Comparison of ENCODE assay signal across 22 cellular contexts in genomic region chr19:747432-748273, GRCh38. TPM values are rescaled to one million over a fixed set of nuclear protein-coding genes. Genes with fewer than 3 reads are reported as not detected.
DNase-seq lines count a peak whose midpoint lies in the region; ATAC-seq, FAIRE-seq and TF ChIP-seq lines count a peak whose summit lies in the region.
"Had no signal": no experiment of that assay in that cellular context is flagged by ENCODE, and none has a peak within 500 bp of the region (broad histone marks: within the 10 kb centered on the region; RNA-seq: fewer than 3 reads in every experiment).

No MANE protein-coding gene starts in this region.

- H3K27me3 ChIP-seq in MM.1S (replicated peaks; ENCODE audit: insufficient read depth, low read length) (peaks cover 86% of the 10 kb centered on the region), H1 (replicated peaks in 1 of 4; ENCODE audit: control insufficient read depth in 3 of 4, extremely low read depth in 1 of 4, insufficient read depth in 3 of 4, low read length in 3 of 4) (no peaks in the 10 kb centered on the region), small intestine (ENCODE audit: control insufficient read depth in 2 of 2, insufficient read depth in 2 of 2, low read length in 2 of 2) (no peaks in the 10 kb centered on the region)

- H3K14ac ChIP-seq in H1 (ENCODE audit: insufficient read length) = no peak overlapping the region

- no peak for TF ChIP-seq POLR2A in H1 (IDR thresholded peaks at IDR 0.05; ENCODE audit: control extremely low read depth in 1 of 2, low read depth in 2 of 2, low read length in 2 of 2)

- H3K9me2 ChIP-seq in MM.1S (replicated peaks; ENCODE audit: insufficient read depth, low read length) = no peaks in the 10 kb centered on the region
- H3K9me2 ChIP-seq: SK-N-SH had no signal

- no peak overlapping the region for H4K91ac ChIP-seq in H1 (replicated peaks; ENCODE audit: insufficient read length, low read length)

- peak overlapping the region; percentile 71; the same call in 1 of the 2 replicates for H2BK5ac ChIP-seq in H1 (ENCODE audit: low read depth, low read length)

- H2BK120ac ChIP-seq in H1 (replicated peaks; ENCODE audit: low read depth, low read length) = no peak overlapping the region

- POLR2A ChIA-PET in H1 (lab: Charles Lee; ENCODE audit: partially characterized antibody) = interaction anchor here (1.3 kb wide), 1 partner anchor 279 kb away, joined by 3 read pairs; the partner anchor contains the start of gene CNN2

- DNase-seq in MM.1S (peak; percentile 4), H1 (ENCODE audit: low read depth in 1 of 2, low spot score in 2 of 2) (no peak), small intestine (no peak), NCI-H510A treated with DMSO at 0.1 percent for 48 hours (lab: John Stamatoyannopoulos, UW) (no peak)
- DNase-seq: AML-193, DND-41, GM23248, HCEC 1CT, KG1, MV-4-11, NCI-H1694 treated with DMSO at 0.1 percent for 48 hours, NCI-H2227 treated with DMSO at 0.1 percent for 48 hours, NCI-H524, NCI-H82, OCI-M1, SHP77 treated with DMSO at 0.1 percent for 48 hours had no signal

- no peak overlapping the region for H2BK15ac ChIP-seq in H1 (ENCODE audit: low read length)

- H4K20me1 ChIP-seq in MM.1S (ENCODE audit: insufficient read depth, low read length) = no peaks in the 10 kb centered on the region
- peaks cover 0 to 1% of the 10 kb centered on the region in 2 experiments for H4K20me1 ChIP-seq in H1 (replicated peaks in 1 of 2; ENCODE audit: control insufficient read depth in 1 of 2, insufficient read depth in 2 of 2, low read length in 2 of 2)

- no peaks in the 10 kb centered on the region for H3F3A ChIP-seq in MM.1S (ENCODE audit: insufficient read depth, low read length)

- H3K56ac ChIP-seq in H1 (replicated peaks; ENCODE audit: insufficient read length, low read depth, low read length) = no peak overlapping the region

- no peak overlapping the region for H2BK12ac ChIP-seq in H1 (ENCODE audit: low read depth, low read length)

- no peak overlapping the region for H3K4ac ChIP-seq in H1 (replicated peaks; ENCODE audit: insufficient read length, low read depth, low read length)

- H4K5ac ChIP-seq in H1 (ENCODE audit: insufficient read length, low read depth, low read length) = no peak overlapping the region

- no peak for TF ChIP-seq EP300 in H1 (IDR thresholded peaks at IDR 0.05; ENCODE audit: borderline replicate concordance in 1 of 2, low read depth in 2 of 2, low read length in 2 of 2)

- no peaks in the 10 kb centered on the region for H3K9me3 ChIP-seq in MM.1S (replicated peaks; ENCODE audit: insufficient read depth, low read length)
- peaks cover 5 to 14% of the 10 kb centered on the region in 2 experiments; a peak in 2 of 4 replicates for H3K9me3 ChIP-seq in H1 (ENCODE audit: insufficient read depth in 2 of 2, low read depth in 1 of 2, low read length in 1 of 2)
- H3K9me3 ChIP-seq in small intestine (ENCODE audit: control insufficient read depth, low read depth) = no peaks in the 10 kb centered on the region
- H3K9me3 ChIP-seq: SK-N-SH had no signal

- H2AK5ac ChIP-seq in H1 (ENCODE audit: low read depth, low read length) = no peak overlapping the region

- H3K36me3 ChIP-seq in MM.1S (replicated peaks; ENCODE audit: insufficient read depth, low read length) (no peaks in the 10 kb centered on the region), H1 (ENCODE audit: control insufficient read depth in 2 of 4, insufficient read depth in 4 of 4, low read length in 3 of 4) (no peaks in the 10 kb centered on the region), small intestine (ENCODE audit: control insufficient read depth in 2 of 2, insufficient read depth in 2 of 2, low read length in 2 of 2) (no peaks in the 10 kb centered on the region)

- TF ChIP-seq RAD21 in H1 (IDR thresholded peaks at IDR 0.05 in 1 of 2, conservative IDR thresholded peaks at IDR 0.05 in 1 of 2; ENCODE audit: low read depth in 2 of 2, low read length in 2 of 2) = no peak

- no peak overlapping the region for H3K9ac ChIP-seq in MM.1S (ENCODE audit: low read length)
- no peak overlapping the region for H3K9ac ChIP-seq in H1 (replicated peaks in 1 of 4; ENCODE audit: extremely low read depth in 1 of 4, low read depth in 3 of 4, low read length in 3 of 4)
- H3K9ac ChIP-seq: GM23248, SK-N-SH had no signal

- no peak overlapping the region for H2BK20ac ChIP-seq in H1 (ENCODE audit: low read length)

- no peak for TF ChIP-seq CTCF in MM.1S (IDR thresholded peaks at IDR 0.05; ENCODE audit: low read length)
- no peak for TF ChIP-seq CTCF in H1 (IDR thresholded peaks at IDR 0.05; ENCODE audit: control extremely low read depth in 1 of 3, insufficient read depth in 1 of 3, low read depth in 1 of 3, low read length in 3 of 3)

- no peaks in the 10 kb centered on the region for H3K79me2 ChIP-seq in MM.1S (ENCODE audit: low read length)
- no peaks in the 10 kb centered on the region for H3K79me2 ChIP-seq in H1 (ENCODE audit: control insufficient read depth in 1 of 2, insufficient read depth in 2 of 2, low read length in 2 of 2)

- FAIRE-seq in H1 (lab: Jason Lieb, UNC) (no peak), small intestine (lab: Jason Lieb, UNC) (no peak)

- H2AFZ ChIP-seq in MM.1S (ENCODE audit: low read length) (peak overlapping the region; percentile 30), H1 (ENCODE audit: low read length) (no peak overlapping the region)
- H2AFZ ChIP-seq: GM23248 had no signal

- CTCF ChIA-PET in H1 (lab: Charles Lee; ENCODE audit: partially characterized antibody) = no interaction called here

- H3K23me2 ChIP-seq in H1 (ENCODE audit: low read depth, low read length) = no peaks in the 10 kb centered on the region

- H3K27ac ChIP-seq in MM.1S (ENCODE audit: low read length) (no peak overlapping the region), H1 (ENCODE audit: low read depth, low read length) (no peak overlapping the region), small intestine (ENCODE audit: low read depth in 1 of 2, low read length in 1 of 2) (peak overlapping the region; percentile 60 to 100)
- H3K27ac ChIP-seq: GM23248 had no signal

- 91% methylated on average over 22 of the region's 28 CpGs; no CpG with 5 or more reads in 1 of the 2 experiments for WGBS in H1 (ENCODE audit: extremely low coverage in 1 of 2, insufficient coverage in 1 of 2, insufficient read length in 1 of 2, insufficient replicate concordance in 2 of 2, low coverage in 1 of 2, low lambda C conversion rate in 2 of 2, missing lambda C conversion rate in 1 of 2), 2 experiments
- 57 to 85% (median 76%) methylated on average over 25 to 28 of the region's 28 CpGs for WGBS in small intestine, 3 donors

- H3K4me2 ChIP-seq in MM.1S (ENCODE audit: low read depth, low read length) (peak overlapping the region; percentile 14; the same call in 1 of the 2 replicates), H1 (ENCODE audit: insufficient read depth in 1 of 2, low read depth in 2 of 2, low read length in 2 of 2) (no peak overlapping the region)
- H3K4me2 ChIP-seq: SK-N-SH had no signal

- ATAC-seq in GM19324 (IDR thresholded peaks at IDR 0.05; ENCODE audit: low FRiP score, unreplicated experiment) = no peak
- ATAC-seq in HG03469 (IDR thresholded peaks at IDR 0.05; ENCODE audit: unreplicated experiment) = no peak

- no peak overlapping the region for H3K23ac ChIP-seq in H1 (ENCODE audit: insufficient read length)

- no peaks in the 10 kb centered on the region for H3K79me1 ChIP-seq in H1 (ENCODE audit: low read depth, low read length)

- H3K4me1 ChIP-seq in MM.1S (ENCODE audit: low read length) (no peaks in the 10 kb centered on the region; the same call in 1 of the 2 replicates), H1 (replicated peaks in 1 of 4; ENCODE audit: control insufficient read depth in 3 of 4, insufficient read depth in 4 of 4, low read length in 3 of 4) (peaks cover 0 to 5% (median 3%) of the 10 kb centered on the region in 4 experiments; a peak in 3 of 7 replicates), small intestine (ENCODE audit: control insufficient read depth in 2 of 2, insufficient read depth in 1 of 2, low read depth in 1 of 2, low read length in 1 of 2) (peaks cover 0 to 3% of the 10 kb centered on the region in 2 donors)

- no peak overlapping the region for H3K4me3 ChIP-seq in MM.1S (ENCODE audit: low read length)
- no peak overlapping the region for H3K4me3 ChIP-seq in H1 (ENCODE audit: extremely low read depth in 1 of 4, insufficient read depth in 2 of 4, low read depth in 3 of 4, low read length in 4 of 4)
- H3K4me3 ChIP-seq in small intestine (ENCODE audit: low read depth in 1 of 2, low read length in 2 of 2) = peak overlapping the region in 1 of 2 donors; percentile 77
- H3K4me3 ChIP-seq: GM23248 had no signal

- no peak overlapping the region for H4K8ac ChIP-seq in H1 (ENCODE audit: extremely low read depth, insufficient read depth, low read length)

- no peak overlapping the region for H3K18ac ChIP-seq in H1 (ENCODE audit: extremely low read depth, low read length)

RNA-seq across cellular contexts. Expression of gene MISP, which starts 3.3 kb away (rescaled TPM):
- total RNA-seq in H1 (2021; fragmentation: NEBNext Ultra II Directional; extraction: Animal tissue kit (Norgen Biotek cat#: 25700)) = 0.43 and 0.54 TPM in 2 replicates
- polyA plus RNA-seq in H1 (2011; rRNA removed) (0.45 and 0.52 TPM in 2 replicates), small intestine (100 to 1,000 TPM; 189 to 644 (median 550) TPM)
- polyA plus RNA-seq in H1 (2011; cell fraction: cytosol; rRNA removed) = 0.45 TPM
- 0.77 TPM for polyA plus RNA-seq in H1 (2011; cell fraction: nucleus; rRNA removed)
- 0.35 to 0.93 TPM (median 0.72 TPM) in 4 replicates for polyA plus RNA-seq in H1 (2012, experiment 1 of 2)
- 0.84 TPM for polyA plus RNA-seq in H1 (2012, experiment 2 of 2)
- 0.26 TPM for polyA plus RNA-seq in H1 (2013, experiment 1 of 2)
- 0.39 TPM for polyA plus RNA-seq in H1 (2013, experiment 2 of 2)
- polyA minus RNA-seq in H1 (2011; rRNA and poly(A)+ RNA removed) = 0.41 and 0.46 TPM in 2 replicates
- polyA minus RNA-seq in H1 (2011; cell fraction: cytosol; rRNA and poly(A)+ RNA removed) = 1.2 TPM
- 0.60 TPM for polyA minus RNA-seq in H1 (2011; cell fraction: nucleus; rRNA and poly(A)+ RNA removed)
- total RNA-seq: GM23248, RPMI7951 had no signal
- polyA plus RNA-seq: CD14-positive monocyte, GM23248 had no signal

RNA-seq across cellular contexts. Expression of gene PALM, which starts 38.9 kb away (rescaled TPM):
- 16.5 TPM in 2 replicates for total RNA-seq in H1 (2021; fragmentation: NEBNext Ultra II Directional; extraction: Animal tissue kit (Norgen Biotek cat#: 25700))
- polyA plus RNA-seq in H1 (2011; rRNA removed) (5.7 and 13.0 TPM in 2 replicates), small intestine (10 to 100 TPM; 17.9 to 37.6 (median 32.6) TPM)
- 6.8 TPM for polyA plus RNA-seq in H1 (2011; cell fraction: cytosol; rRNA removed)
- polyA plus RNA-seq in H1 (2011; cell fraction: nucleus; rRNA removed) = 10.6 TPM
- polyA plus RNA-seq in H1 (2012, experiment 1 of 2) = 10.4 to 27.0 TPM (median 21.8 TPM) in 4 replicates
- polyA plus RNA-seq in H1 (2012, experiment 2 of 2) = 11.9 TPM
- polyA plus RNA-seq in H1 (2013, experiment 1 of 2) = 12.6 TPM
- 14.1 TPM for polyA plus RNA-seq in H1 (2013, experiment 2 of 2)
- 1.7 and 1.8 TPM in 2 replicates for polyA minus RNA-seq in H1 (2011; rRNA and poly(A)+ RNA removed)
- 5.1 TPM for polyA minus RNA-seq in H1 (2011; cell fraction: cytosol; rRNA and poly(A)+ RNA removed)
- 6.4 TPM for polyA minus RNA-seq in H1 (2011; cell fraction: nucleus; rRNA and poly(A)+ RNA removed)
- total RNA-seq: RPMI7951 had no signal
- polyA plus RNA-seq: CD14-positive monocyte had no signal

RNA-seq across cellular contexts. Expression of gene PTBP1, which starts 49.6 kb away (rescaled TPM):
- total RNA-seq in H1 (2021; fragmentation: NEBNext Ultra II Directional; extraction: Animal tissue kit (Norgen Biotek cat#: 25700)) = 873 and 888 TPM in 2 replicates
- polyA plus RNA-seq in H1 (2011; rRNA removed) = 528 and 645 TPM in 2 replicates
- 260 TPM for polyA plus RNA-seq in H1 (2011; cell fraction: cytosol; rRNA removed)
- 826 TPM for polyA plus RNA-seq in H1 (2011; cell fraction: nucleus; rRNA removed)
- 649 to 848 TPM (median 690 TPM) in 4 replicates for polyA plus RNA-seq in H1 (2012, experiment 1 of 2)
- polyA plus RNA-seq in H1 (2012, experiment 2 of 2) = 847 TPM
- 606 TPM for polyA plus RNA-seq in H1 (2013, experiment 1 of 2)
- 550 TPM for polyA plus RNA-seq in H1 (2013, experiment 2 of 2)
- 439 and 460 TPM in 2 replicates for polyA minus RNA-seq in H1 (2011; rRNA and poly(A)+ RNA removed)
- polyA minus RNA-seq in H1 (2011; cell fraction: cytosol; rRNA and poly(A)+ RNA removed) = 362 TPM
- polyA minus RNA-seq in H1 (2011; cell fraction: nucleus; rRNA and poly(A)+ RNA removed) = 312 TPM
- polyA plus RNA-seq in small intestine = 100 to 1,000 TPM; 109 to 149 (median 131) TPM

RNA-seq across cellular contexts. Expression of gene PRSS57, which starts 52.4 kb away (rescaled TPM):
- total RNA-seq in H1 (2021; fragmentation: NEBNext Ultra II Directional; extraction: Animal tissue kit (Norgen Biotek cat#: 25700)) = not detected in 2 replicates
- 0.09 TPM in 1 of 2 replicates, not detected in the other for polyA plus RNA-seq in H1 (2011; rRNA removed)
- polyA plus RNA-seq in H1 (2011; cell fraction: cytosol; rRNA removed) = 0.18 TPM
- not detected for polyA plus RNA-seq in H1 (2011; cell fraction: nucleus; rRNA removed)
- polyA plus RNA-seq in H1 (2012, experiment 1 of 2) = not detected in 4 replicates
- polyA plus RNA-seq in H1 (2012, experiment 2 of 2) = not detected
- polyA plus RNA-seq in H1 (2013, experiment 1 of 2) = 0.04 TPM
- polyA plus RNA-seq in H1 (2013, experiment 2 of 2) = 0.07 TPM
- 0.22 TPM in 1 of 2 replicates, not detected in the other for polyA minus RNA-seq in H1 (2011; rRNA and poly(A)+ RNA removed)
- not detected for polyA minus RNA-seq in H1 (2011; cell fraction: cytosol; rRNA and poly(A)+ RNA removed)
- polyA minus RNA-seq in H1 (2011; cell fraction: nucleus; rRNA and poly(A)+ RNA removed) = not detected
- not detected for polyA plus RNA-seq in small intestine
- total RNA-seq: G401, GM23248, RPMI7951 had no signal
- polyA plus RNA-seq: GM23248, SK-N-SH had no signal

Comparison
In these comparisons a context has a peak if more than half of its experiments do, and no peak if none do; other contexts are left out.
1. H3K27ac ChIP-seq: peak in small intestine (2 of 2); none in MM.1S (single experiment) and H1 (single experiment).
2. RNA of gene MISP, which starts 3.3 kb away (polyA plus RNA-seq): 189 to 644 TPM in small intestine; 0.26 to 0.93 TPM in H1; every median in the first group is over 10 times any median in the second.